Comparison of ENCODE assay signal across 8 cellular contexts in the genomic region with DNA sequence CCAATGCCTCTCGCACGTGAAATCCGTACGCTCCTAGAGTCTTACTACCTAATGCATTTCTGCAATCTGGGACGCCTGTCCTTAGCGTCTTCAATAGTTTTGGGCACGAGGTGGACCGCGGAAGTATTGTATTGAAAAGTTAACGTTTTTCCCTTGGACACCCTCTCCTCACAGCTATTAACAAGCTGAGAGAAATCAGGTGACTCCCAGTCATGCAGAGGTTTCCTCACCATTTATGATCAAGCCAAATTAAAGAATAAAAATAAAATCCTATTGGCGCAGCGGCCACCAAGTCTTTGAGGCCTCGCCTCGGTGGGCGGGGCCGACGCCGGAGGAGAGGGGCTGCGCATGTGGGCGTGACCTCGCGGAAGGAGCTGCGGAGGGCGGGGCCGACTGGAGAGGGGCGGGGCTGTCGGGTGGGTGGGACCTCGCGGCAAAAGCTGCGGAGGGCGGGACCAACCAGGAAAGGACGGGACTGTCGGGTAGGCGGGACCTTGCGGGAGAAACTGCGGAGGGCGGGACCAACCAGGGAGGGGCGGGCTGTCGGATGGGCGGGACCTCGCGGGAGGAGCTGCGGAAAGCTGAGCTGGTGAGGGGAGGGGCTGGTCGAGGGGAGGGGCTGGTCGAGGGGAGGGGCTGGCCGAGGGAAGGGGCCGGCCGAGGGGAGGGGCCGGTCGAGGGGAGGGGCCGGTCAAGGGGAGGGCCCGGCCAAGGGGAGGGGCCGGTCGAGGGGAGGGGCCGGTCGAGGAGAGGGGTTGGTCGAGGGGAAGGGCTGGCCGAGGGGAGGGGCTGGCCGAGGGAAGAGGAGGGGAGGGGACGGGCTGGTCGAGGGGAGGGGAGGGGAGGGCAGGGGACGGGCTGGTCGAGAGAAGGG. TPM values are rescaled to one million over a fixed set of nuclear protein-coding genes. Genes with fewer than 3 reads are reported as not detected.
A peak's percentile ranks its signal among the peaks of the same experiment; 100 is the strongest.
DNase-seq lines count a peak whose midpoint lies in the region; ATAC-seq lines count a peak whose summit lies in the region.

No MANE protein-coding gene starts in this region.

- no peaks in the 10 kb centered on the region for H3K9me3 Mint-ChIP-seq in activated CD4-positive, alpha-beta T cell treated with anti-CD3 and anti-CD28 coated beads, Interleukin-2, amount 10 ng/mL, durations not matched to agents 24 days and 14 days

- DNase-seq in AG08395 (ENCODE audit: low spot score): peak; percentile 98
- DNase-seq in GM19240 (ENCODE audit: insufficient read length, low spot score): peak; percentile 77
- peak; percentile 85 to 97 for DNase-seq in NCI-H526 (lab: John Stamatoyannopoulos, UW)
- DNase-seq in activated CD4-positive, alpha-beta T cell treated with anti-CD3 and anti-CD28 coated beads, Interleukin-2, amount 10 ng/mL, durations not matched to agents 24 days and 14 days: peak; percentile 96
- peak; percentile 97 for DNase-seq in kidney tubule cell (ENCODE audit: low spot score)
- peak; percentile 96 for DNase-seq in stimulated activated CD4-positive, alpha-beta T cell treated with anti-CD3 and anti-CD28 coated beads, Interleukin-15, amount 100 ng/mL, for 24 hours

- intact Hi-C loops in activated CD4-positive, alpha-beta T cell treated with anti-CD3 and anti-CD28 coated beads, Interleukin-2, amount 10 ng/mL, durations not matched to agents 24 days and 14 days (cut with micrococcal nuclease): loop anchor here (1.0 to 5.0 kb wide), 7 partner anchors 29 to 557 kb away; a partner anchor contains a TSS

- H3K4me3 Mint-ChIP-seq in activated CD4-positive, alpha-beta T cell treated with anti-CD3 and anti-CD28 coated beads, Interleukin-2, amount 10 ng/mL, durations not matched to agents 24 days and 14 days: peak overlapping the region; percentile 90

- peaks cover 34% of the 10 kb centered on the region for H3K4me1 Mint-ChIP-seq in activated CD4-positive, alpha-beta T cell treated with anti-CD3 and anti-CD28 coated beads, Interleukin-2, amount 10 ng/mL, durations not matched to agents 24 days and 14 days

- H3K27me3 Mint-ChIP-seq in activated CD4-positive, alpha-beta T cell treated with anti-CD3 and anti-CD28 coated beads, Interleukin-2, amount 10 ng/mL, durations not matched to agents 24 days and 14 days: peaks cover 8% of the 10 kb centered on the region

- H3K27ac ChIP-seq in cingulate gyrus (ENCODE audit: low read depth, low read length): peak overlapping the region; percentile 77

- H3K36me3 Mint-ChIP-seq in activated CD4-positive, alpha-beta T cell treated with anti-CD3 and anti-CD28 coated beads, Interleukin-2, amount 10 ng/mL, durations not matched to agents 24 days and 14 days (ENCODE audit: low read depth): peaks cover 15% of the 10 kb centered on the region

- H3K27ac Mint-ChIP-seq in activated CD4-positive, alpha-beta T cell treated with anti-CD3 and anti-CD28 coated beads, Interleukin-2, amount 10 ng/mL, durations not matched to agents 24 days and 14 days: no peak overlapping the region

- peak; percentile 35 for ATAC-seq in HG03469 (IDR thresholded peaks at IDR 0.05; ENCODE audit: unreplicated experiment)

RNA-seq across cellular contexts. Expression of a gene that starts 1.1 kb away (rescaled TPM):
- 160 and 181 TPM in 2 replicates for total RNA-seq in activated CD4-positive, alpha-beta T cell treated with anti-CD3 and anti-CD28 coated beads, Interleukin-2, amount 10 ng/mL, durations not matched to agents 24 days and 14 days

Comparison
In these comparisons a context has a peak if more than half of its experiments do, and no peak if none do; other contexts are left out.
1. Peak in every context shown above with its lines: DNase-seq, ATAC-seq and H3K27ac ChIP-seq.